1 cellular context compared by ENCODE assay signal in the genomic region with DNA sequence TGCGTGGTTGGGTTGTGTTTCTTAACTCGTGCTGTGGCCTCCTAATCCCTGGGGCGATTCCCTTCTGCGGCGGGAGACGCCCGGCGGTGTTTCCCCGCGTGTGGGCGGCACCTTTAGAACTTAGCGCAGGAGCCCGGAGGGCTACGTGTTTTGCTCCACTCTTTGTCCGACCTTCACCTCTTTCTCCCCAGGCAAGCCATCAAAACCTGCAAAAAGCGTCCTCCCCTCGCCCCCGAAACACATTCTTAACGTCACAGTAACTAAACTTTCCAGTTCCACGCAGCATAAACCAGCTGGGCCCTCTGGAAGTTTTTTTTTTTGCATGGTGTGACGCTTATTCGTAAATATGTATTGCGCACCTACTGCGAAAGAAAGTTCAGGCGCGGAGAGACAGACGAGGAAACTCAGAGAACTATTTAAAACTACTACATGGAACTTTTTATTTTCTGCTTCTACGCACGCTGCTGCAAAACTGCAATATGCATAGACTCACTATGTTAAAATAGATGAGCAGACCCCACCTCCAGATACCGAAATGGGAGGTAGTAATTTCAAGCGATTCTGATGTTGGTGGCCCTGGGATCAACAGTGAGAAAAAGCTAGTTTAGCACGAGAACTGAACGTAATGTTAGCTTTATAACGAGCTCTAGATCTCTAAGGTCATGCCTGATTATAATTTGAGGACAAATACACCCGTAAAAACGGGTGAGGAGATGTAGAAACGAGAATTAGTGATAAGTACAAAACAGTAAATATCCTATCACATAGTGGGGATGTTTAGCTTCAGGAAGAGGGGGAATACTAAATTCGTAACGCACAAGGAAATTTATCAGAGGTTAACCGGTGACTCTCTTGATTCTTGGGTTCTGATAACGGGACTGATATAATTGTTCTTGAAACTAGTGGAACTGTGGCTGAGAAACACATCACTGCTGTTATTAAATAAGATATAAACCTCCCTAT.
TF ChIP-seq lines count a peak whose summit lies in the region.

No MANE protein-coding gene starts in this region.

TF ChIP-seq in GM12878, 131 proteins besides CTCF, POLR2A, EP300 and RAD21 (continued from another document and continues in another):
- TF ChIP-seq, protein P1, sequence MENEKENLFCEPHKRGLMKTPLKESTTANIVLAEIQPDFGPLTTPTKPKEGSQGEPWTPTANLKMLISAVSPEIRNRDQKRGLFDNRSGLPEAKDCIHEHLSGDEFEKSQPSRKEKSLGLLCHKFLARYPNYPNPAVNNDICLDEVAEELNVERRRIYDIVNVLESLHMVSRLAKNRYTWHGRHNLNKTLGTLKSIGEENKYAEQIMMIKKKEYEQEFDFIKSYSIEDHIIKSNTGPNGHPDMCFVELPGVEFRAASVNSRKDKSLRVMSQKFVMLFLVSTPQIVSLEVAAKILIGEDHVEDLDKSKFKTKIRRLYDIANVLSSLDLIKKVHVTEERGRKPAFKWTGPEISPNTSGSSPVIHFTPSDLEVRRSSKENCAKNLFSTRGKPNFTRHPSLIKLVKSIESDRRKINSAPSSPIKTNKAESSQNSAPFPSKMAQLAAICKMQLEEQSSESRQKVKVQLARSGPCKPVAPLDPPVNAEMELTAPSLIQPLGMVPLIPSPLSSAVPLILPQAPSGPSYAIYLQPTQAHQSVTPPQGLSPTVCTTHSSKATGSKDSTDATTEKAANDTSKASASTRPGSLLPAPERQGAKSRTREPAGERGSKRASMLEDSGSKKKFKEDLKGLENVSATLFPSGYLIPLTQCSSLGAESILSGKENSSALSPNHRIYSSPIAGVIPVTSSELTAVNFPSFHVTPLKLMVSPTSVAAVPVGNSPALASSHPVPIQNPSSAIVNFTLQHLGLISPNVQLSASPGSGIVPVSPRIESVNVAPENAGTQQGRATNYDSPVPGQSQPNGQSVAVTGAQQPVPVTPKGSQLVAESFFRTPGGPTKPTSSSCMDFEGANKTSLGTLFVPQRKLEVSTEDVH (IDR thresholded peaks at IDR 0.05; ENCODE audit: low read depth, partially characterized antibody) = no peak
- TF ChIP-seq POLR2AphosphoS5 (IDR thresholded peaks at IDR 0.05; ENCODE audit: low read length) (no peak; the same call in 1 of the 2 replicates), POLR2AphosphoS2 (IDR thresholded peaks at IDR 0.05; ENCODE audit: low read depth, low read length) (no peak), ZNF207 (IDR thresholded peaks at IDR 0.05; ENCODE audit: borderline replicate concordance) (no peak; the same call in 1 of the 2 replicates), RFX5 (IDR thresholded peaks at IDR 0.05; ENCODE audit: low read depth, low read length) (no peak), KAT2A (conservative IDR thresholded peaks at IDR 0.05; ENCODE audit: control insufficient read depth, low read depth, low read length) (no peak), ZBED1 (IDR thresholded peaks at IDR 0.05; ENCODE audit: borderline replicate concordance) (no peak), SIX5 (IDR thresholded peaks at IDR 0.05; ENCODE audit: low read depth, low read length, severe bottlenecking) (no peak), CEBPB (IDR thresholded peaks at IDR 0.05; ENCODE audit: borderline replicate concordance in 1 of 2, low read depth in 2 of 2, low read length in 2 of 2) (no peak), ZZZ3 (IDR thresholded peaks at IDR 0.05; ENCODE audit: control insufficient read depth, insufficient read length, low read depth) (no peak), IRF4 (IDR thresholded peaks at IDR 0.05; ENCODE audit: low read depth, low read length) (no peak), SMAD1 (IDR thresholded peaks at IDR 0.05; ENCODE audit: low read depth, partially characterized antibody) (no peak), BRCA1 (IDR thresholded peaks at IDR 0.05; ENCODE audit: low read depth, low read length) (no peak), SMARCA5 (IDR thresholded peaks at IDR 0.05) (no peak), RAD51 (IDR thresholded peaks at IDR 0.05) (no peak), ZNF622 (IDR thresholded peaks at IDR 0.05) (no peak), CBX3 (IDR thresholded peaks at IDR 0.05; ENCODE audit: borderline replicate concordance, low read depth) (no peak), ZNF274 (IDR thresholded peaks at IDR 0.05; ENCODE audit: insufficient read depth, insufficient read length) (no peak), FOXK2 (IDR thresholded peaks at IDR 0.05) (no peak), YY1 (IDR thresholded peaks at IDR 0.05; ENCODE audit: low read depth, low read length) (no peak), HDAC6 (IDR thresholded peaks at IDR 0.05; ENCODE audit: unreplicated experiment) (no peak), ZNF24 (IDR thresholded peaks at IDR 0.05) (no peak), GATAD2B (conservative IDR thresholded peaks at IDR 0.05; ENCODE audit: low read depth) (no peak; the same call in 1 of the 2 replicates), NFXL1 (IDR thresholded peaks at IDR 0.05; ENCODE audit: borderline replicate concordance) (no peak), POU2F2 (IDR thresholded peaks at IDR 0.05; ENCODE audit: borderline replicate concordance, low read depth, low read length) (no peak), RBBP5 (conservative IDR thresholded peaks at IDR 0.05) (no peak), SMC3 (IDR thresholded peaks at IDR 0.05; ENCODE audit: borderline replicate concordance, low read length) (no peak), MTA2 (IDR thresholded peaks at IDR 0.05; ENCODE audit: low read depth) (no peak), MTA3 (IDR thresholded peaks at IDR 0.05; ENCODE audit: borderline replicate concordance, low read length) (0 out of 2 replicates have a peak, but pooled peaks have one; percentile 41), PML (IDR thresholded peaks at IDR 0.05; ENCODE audit: low read length) (0 out of 2 replicates have a peak, but pooled peaks have one; percentile 12)
- TF ChIP-seq, protein P2, sequence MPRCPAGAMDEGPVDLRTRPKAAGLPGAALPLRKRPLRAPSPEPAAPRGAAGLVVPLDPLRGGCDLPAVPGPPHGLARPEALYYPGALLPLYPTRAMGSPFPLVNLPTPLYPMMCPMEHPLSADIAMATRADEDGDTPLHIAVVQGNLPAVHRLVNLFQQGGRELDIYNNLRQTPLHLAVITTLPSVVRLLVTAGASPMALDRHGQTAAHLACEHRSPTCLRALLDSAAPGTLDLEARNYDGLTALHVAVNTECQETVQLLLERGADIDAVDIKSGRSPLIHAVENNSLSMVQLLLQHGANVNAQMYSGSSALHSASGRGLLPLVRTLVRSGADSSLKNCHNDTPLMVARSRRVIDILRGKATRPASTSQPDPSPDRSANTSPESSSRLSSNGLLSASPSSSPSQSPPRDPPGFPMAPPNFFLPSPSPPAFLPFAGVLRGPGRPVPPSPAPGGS (IDR thresholded peaks at IDR 0.05; ENCODE audit: borderline replicate concordance, insufficient read depth, low read depth, low read length, poor library complexity, severe bottlenecking) = peak; percentile 35
- TF ChIP-seq, protein P3, sequence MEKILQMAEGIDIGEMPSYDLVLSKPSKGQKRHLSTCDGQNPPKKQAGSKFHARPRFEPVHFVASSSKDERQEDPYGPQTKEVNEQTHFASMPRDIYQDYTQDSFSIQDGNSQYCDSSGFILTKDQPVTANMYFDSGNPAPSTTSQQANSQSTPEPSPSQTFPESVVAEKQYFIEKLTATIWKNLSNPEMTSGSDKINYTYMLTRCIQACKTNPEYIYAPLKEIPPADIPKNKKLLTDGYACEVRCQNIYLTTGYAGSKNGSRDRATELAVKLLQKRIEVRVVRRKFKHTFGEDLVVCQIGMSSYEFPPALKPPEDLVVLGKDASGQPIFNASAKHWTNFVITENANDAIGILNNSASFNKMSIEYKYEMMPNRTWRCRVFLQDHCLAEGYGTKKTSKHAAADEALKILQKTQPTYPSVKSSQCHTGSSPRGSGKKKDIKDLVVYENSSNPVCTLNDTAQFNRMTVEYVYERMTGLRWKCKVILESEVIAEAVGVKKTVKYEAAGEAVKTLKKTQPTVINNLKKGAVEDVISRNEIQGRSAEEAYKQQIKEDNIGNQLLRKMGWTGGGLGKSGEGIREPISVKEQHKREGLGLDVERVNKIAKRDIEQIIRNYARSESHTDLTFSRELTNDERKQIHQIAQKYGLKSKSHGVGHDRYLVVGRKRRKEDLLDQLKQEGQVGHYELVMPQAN (conservative IDR thresholded peaks at IDR 0.05) = no peak
- TF ChIP-seq, protein P4, sequence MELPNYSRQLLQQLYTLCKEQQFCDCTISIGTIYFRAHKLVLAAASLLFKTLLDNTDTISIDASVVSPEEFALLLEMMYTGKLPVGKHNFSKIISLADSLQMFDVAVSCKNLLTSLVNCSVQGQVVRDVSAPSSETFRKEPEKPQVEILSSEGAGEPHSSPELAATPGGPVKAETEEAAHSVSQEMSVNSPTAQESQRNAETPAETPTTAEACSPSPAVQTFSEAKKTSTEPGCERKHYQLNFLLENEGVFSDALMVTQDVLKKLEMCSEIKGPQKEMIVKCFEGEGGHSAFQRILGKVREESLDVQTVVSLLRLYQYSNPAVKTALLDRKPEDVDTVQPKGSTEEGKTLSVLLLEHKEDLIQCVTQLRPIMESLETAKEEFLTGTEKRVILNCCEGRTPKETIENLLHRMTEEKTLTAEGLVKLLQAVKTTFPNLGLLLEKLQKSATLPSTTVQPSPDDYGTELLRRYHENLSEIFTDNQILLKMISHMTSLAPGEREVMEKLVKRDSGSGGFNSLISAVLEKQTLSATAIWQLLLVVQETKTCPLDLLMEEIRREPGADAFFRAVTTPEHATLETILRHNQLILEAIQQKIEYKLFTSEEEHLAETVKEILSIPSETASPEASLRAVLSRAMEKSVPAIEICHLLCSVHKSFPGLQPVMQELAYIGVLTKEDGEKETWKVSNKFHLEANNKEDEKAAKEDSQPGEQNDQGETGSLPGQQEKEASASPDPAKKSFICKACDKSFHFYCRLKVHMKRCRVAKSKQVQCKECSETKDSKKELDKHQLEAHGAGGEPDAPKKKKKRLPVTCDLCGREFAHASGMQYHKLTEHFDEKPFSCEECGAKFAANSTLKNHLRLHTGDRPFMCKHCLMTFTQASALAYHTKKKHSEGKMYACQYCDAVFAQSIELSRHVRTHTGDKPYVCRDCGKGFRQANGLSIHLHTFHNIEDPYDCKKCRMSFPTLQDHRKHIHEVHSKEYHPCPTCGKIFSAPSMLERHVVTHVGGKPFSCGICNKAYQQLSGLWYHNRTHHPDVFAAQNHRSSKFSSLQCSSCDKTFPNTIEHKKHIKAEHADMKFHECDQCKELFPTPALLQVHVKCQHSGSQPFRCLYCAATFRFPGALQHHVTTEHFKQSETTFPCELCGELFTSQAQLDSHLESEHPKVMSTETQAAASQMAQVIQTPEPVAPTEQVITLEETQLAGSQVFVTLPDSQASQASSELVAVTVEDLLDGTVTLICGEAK (IDR thresholded peaks at IDR 0.05; ENCODE audit: borderline replicate concordance) = peak; percentile 15; the same call in 1 of the 2 replicates
- TF ChIP-seq, protein P5, sequence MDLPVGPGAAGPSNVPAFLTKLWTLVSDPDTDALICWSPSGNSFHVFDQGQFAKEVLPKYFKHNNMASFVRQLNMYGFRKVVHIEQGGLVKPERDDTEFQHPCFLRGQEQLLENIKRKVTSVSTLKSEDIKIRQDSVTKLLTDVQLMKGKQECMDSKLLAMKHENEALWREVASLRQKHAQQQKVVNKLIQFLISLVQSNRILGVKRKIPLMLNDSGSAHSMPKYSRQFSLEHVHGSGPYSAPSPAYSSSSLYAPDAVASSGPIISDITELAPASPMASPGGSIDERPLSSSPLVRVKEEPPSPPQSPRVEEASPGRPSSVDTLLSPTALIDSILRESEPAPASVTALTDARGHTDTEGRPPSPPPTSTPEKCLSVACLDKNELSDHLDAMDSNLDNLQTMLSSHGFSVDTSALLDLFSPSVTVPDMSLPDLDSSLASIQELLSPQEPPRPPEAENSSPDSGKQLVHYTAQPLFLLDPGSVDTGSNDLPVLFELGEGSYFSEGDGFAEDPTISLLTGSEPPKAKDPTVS (IDR thresholded peaks at IDR 0.05; ENCODE audit: low read depth, low read length) = no peak
- TF ChIP-seq, protein P6, sequence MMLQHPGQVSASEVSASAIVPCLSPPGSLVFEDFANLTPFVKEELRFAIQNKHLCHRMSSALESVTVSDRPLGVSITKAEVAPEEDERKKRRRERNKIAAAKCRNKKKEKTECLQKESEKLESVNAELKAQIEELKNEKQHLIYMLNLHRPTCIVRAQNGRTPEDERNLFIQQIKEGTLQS (IDR thresholded peaks at IDR 0.05; ENCODE audit: borderline replicate concordance, extremely low read depth, low read depth, low read length) = no peak
- TF ChIP-seq, protein P7, sequence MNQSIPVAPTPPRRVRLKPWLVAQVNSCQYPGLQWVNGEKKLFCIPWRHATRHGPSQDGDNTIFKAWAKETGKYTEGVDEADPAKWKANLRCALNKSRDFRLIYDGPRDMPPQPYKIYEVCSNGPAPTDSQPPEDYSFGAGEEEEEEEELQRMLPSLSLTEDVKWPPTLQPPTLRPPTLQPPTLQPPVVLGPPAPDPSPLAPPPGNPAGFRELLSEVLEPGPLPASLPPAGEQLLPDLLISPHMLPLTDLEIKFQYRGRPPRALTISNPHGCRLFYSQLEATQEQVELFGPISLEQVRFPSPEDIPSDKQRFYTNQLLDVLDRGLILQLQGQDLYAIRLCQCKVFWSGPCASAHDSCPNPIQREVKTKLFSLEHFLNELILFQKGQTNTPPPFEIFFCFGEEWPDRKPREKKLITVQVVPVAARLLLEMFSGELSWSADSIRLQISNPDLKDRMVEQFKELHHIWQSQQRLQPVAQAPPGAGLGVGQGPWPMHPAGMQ (IDR thresholded peaks at IDR 0.05; ENCODE audit: borderline replicate concordance) = no peak
- TF ChIP-seq, protein P8, sequence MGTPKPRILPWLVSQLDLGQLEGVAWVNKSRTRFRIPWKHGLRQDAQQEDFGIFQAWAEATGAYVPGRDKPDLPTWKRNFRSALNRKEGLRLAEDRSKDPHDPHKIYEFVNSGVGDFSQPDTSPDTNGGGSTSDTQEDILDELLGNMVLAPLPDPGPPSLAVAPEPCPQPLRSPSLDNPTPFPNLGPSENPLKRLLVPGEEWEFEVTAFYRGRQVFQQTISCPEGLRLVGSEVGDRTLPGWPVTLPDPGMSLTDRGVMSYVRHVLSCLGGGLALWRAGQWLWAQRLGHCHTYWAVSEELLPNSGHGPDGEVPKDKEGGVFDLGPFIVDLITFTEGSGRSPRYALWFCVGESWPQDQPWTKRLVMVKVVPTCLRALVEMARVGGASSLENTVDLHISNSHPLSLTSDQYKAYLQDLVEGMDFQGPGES (IDR thresholded peaks at IDR 0.05) = no peak
- TF ChIP-seq, protein P9, sequence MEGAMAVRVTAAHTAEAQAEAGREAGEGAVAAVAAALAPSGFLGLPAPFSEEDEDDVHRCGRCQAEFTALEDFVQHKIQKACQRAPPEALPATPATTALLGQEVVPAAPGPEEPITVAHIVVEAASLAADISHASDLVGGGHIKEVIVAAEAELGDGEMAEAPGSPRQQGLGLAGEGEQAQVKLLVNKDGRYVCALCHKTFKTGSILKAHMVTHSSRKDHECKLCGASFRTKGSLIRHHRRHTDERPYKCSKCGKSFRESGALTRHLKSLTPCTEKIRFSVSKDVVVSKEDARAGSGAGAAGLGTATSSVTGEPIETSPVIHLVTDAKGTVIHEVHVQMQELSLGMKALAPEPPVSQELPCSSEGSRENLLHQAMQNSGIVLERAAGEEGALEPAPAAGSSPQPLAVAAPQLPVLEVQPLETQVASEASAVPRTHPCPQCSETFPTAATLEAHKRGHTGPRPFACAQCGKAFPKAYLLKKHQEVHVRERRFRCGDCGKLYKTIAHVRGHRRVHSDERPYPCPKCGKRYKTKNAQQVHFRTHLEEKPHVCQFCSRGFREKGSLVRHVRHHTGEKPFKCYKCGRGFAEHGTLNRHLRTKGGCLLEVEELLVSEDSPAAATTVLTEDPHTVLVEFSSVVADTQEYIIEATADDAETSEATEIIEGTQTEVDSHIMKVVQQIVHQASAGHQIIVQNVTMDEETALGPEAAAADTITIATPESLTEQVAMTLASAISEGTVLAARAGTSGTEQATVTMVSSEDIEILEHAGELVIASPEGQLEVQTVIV (IDR thresholded peaks at IDR 0.05; ENCODE audit: borderline replicate concordance, partially characterized antibody) = no peak
